ENCODE assay signal across 9 cellular contexts in genomic region chr17:38922538-38923291, GRCh38. TPM values are rescaled to one million over a fixed set of nuclear protein-coding genes. Genes with fewer than 3 reads are reported as not detected.
DNase-seq lines count a peak whose midpoint lies in the region; ATAC-seq lines count a peak whose summit lies in the region.
"Had no signal": no experiment of that assay in that cellular context is flagged by ENCODE, and none has a peak within 500 bp of the region (broad histone marks: within the 10 kb centered on the region; RNA-seq: fewer than 3 reads in every experiment).

No MANE protein-coding gene starts in this region.

- CTCF ChIA-PET in activated CD4-positive, alpha-beta T cell treated with anti-CD3 and anti-CD28 coated beads for 36 hours (lab: Charles Lee) = interaction anchor here (0.7 to 2.3 kb wide), 4 partner anchors 20 to 69 kb away, joined by 3 to 7 read pairs (median 3); partner anchors contain the start of gene RPL23

- peak; percentile 17 for ATAC-seq in effector memory CD8-positive, alpha-beta T cell (replicated peaks)
- ATAC-seq in HG03469 (IDR thresholded peaks at IDR 0.05; ENCODE audit: unreplicated experiment) = no peak
- no peak for ATAC-seq in activated CD4-positive, alpha-beta T cell treated with anti-CD3 and anti-CD28 coated beads for 36 hours

- no peaks in the 10 kb centered on the region for H3K27me3 Mint-ChIP-seq in effector memory CD8-positive, alpha-beta T cell
- no peaks in the 10 kb centered on the region for H3K27me3 Mint-ChIP-seq in activated CD4-positive, alpha-beta T cell treated with anti-CD3 and anti-CD28 coated beads for 36 hours

- DNase-seq in H7 (peak; percentile 75), RKO (ENCODE audit: low spot score) (peak; percentile 15), myocyte (ENCODE audit: low read depth) (peak; percentile 86), H4 (ENCODE audit: low spot score) (no peak)
- no peak for DNase-seq in effector memory CD8-positive, alpha-beta T cell
- DNase-seq in activated CD4-positive, alpha-beta T cell treated with anti-CD3 and anti-CD28 coated beads for 36 hours = no peak
- no peak for DNase-seq in activated CD4-positive, alpha-beta T cell treated with anti-CD3 and anti-CD28 coated beads for 1 hour

- peaks cover 33 to 39% of the 10 kb centered on the region in 2 donors for H3K4me1 Mint-ChIP-seq in effector memory CD8-positive, alpha-beta T cell (ENCODE audit: low read depth in 2 of 2)
- peaks cover 48% of the 10 kb centered on the region for H3K4me1 Mint-ChIP-seq in activated CD4-positive, alpha-beta T cell treated with anti-CD3 and anti-CD28 coated beads for 36 hours

- peaks cover 58% of the 10 kb centered on the region for H3K36me3 Mint-ChIP-seq in effector memory CD8-positive, alpha-beta T cell (ENCODE audit: insufficient read depth)
- peaks cover 24% of the 10 kb centered on the region for H3K36me3 Mint-ChIP-seq in activated CD4-positive, alpha-beta T cell treated with anti-CD3 and anti-CD28 coated beads for 36 hours (ENCODE audit: low read depth)

- intact Hi-C loops in activated CD4-positive, alpha-beta T cell treated with anti-CD3 and anti-CD28 coated beads for 36 hours (cut with DNase I, micrococcal nuclease) = no loop called here

- no peaks in the 10 kb centered on the region for H3K9me3 Mint-ChIP-seq in effector memory CD8-positive, alpha-beta T cell
- H3K9me3 Mint-ChIP-seq in activated CD4-positive, alpha-beta T cell treated with anti-CD3 and anti-CD28 coated beads for 36 hours (ENCODE audit: low read depth) = no peaks in the 10 kb centered on the region

- H3K36me3 ChIP-seq in H7 (replicated peaks; ENCODE audit: control insufficient read depth, insufficient read depth, low read length) = peaks cover 10% of the 10 kb centered on the region

- H3K4me3 Mint-ChIP-seq in effector memory CD8-positive, alpha-beta T cell = no peak overlapping the region
- H3K4me3 Mint-ChIP-seq in activated CD4-positive, alpha-beta T cell treated with anti-CD3 and anti-CD28 coated beads for 36 hours = no peak overlapping the region

- H3K4me3 ChIP-seq in H7 (ENCODE audit: insufficient read depth, low read depth, low read length) = no peak overlapping the region

- POLR2A ChIA-PET in activated CD4-positive, alpha-beta T cell treated with anti-CD3 and anti-CD28 coated beads for 36 hours (lab: Charles Lee) = interaction anchor here (0.7 kb wide), 1 partner anchor 53 kb away, joined by 4 read pairs; the partner anchor contains the start of gene LASP1

- peak overlapping the region in 1 of 2 donors; percentile 91 for H3K27ac Mint-ChIP-seq in effector memory CD8-positive, alpha-beta T cell
- H3K27ac Mint-ChIP-seq in activated CD4-positive, alpha-beta T cell treated with anti-CD3 and anti-CD28 coated beads for 36 hours = no peak overlapping the region

- H3K27me3 ChIP-seq in H7 (ENCODE audit: control insufficient read depth, insufficient read depth, low read length) = no peaks in the 10 kb centered on the region

RNA-seq across cellular contexts. Expression of gene FBXO47, which starts 44.5 kb away (rescaled TPM):
- not detected in 2 replicates for total RNA-seq in H7 (2014; rRNA removed; shearing (Covaris generic))
- not detected in 2 replicates for total RNA-seq in myocyte
- polyA plus RNA-seq in myocyte (2012) = not detected
- under 1 TPM; 0.11 to 0.16 TPM for total RNA-seq in activated CD4-positive, alpha-beta T cell treated with anti-CD3 and anti-CD28 coated beads for 36 hours
- total RNA-seq in H4 (2014; rRNA removed; shearing (Covaris generic)) = not detected in 2 replicates
- total RNA-seq: mononuclear cell had no signal

RNA-seq across cellular contexts. Expression of gene LASP1, which starts 52.9 kb away (rescaled TPM):
- total RNA-seq in H7 (2014; rRNA removed; shearing (Covaris generic)) = 122 and 149 TPM in 2 replicates
- 86.8 and 89.9 TPM in 2 replicates for total RNA-seq in myocyte
- 171 TPM for polyA plus RNA-seq in myocyte (2012)
- total RNA-seq in activated CD4-positive, alpha-beta T cell treated with anti-CD3 and anti-CD28 coated beads for 36 hours = 100 to 1,000 TPM; 119 to 144 TPM
- 99.0 and 133 TPM in 2 replicates for total RNA-seq in H4 (2014; rRNA removed; shearing (Covaris generic))

Comparison
In these comparisons a context has a peak if more than half of its experiments do, and no peak if none do; other contexts are left out.
1. DNase-seq: peak in H7 (single experiment), RKO (single experiment) and myocyte (single experiment); none in effector memory CD8-positive, alpha-beta T cell (0 of 3), activated CD4-positive, alpha-beta T cell treated with anti-CD3 and anti-CD28 coated beads for 36 hours (single experiment), H4 (single experiment) and activated CD4-positive, alpha-beta T cell treated with anti-CD3 and anti-CD28 coated beads for 1 hour (single experiment).